ENCODE assay signal across 28 cellular contexts in the genomic region with DNA sequence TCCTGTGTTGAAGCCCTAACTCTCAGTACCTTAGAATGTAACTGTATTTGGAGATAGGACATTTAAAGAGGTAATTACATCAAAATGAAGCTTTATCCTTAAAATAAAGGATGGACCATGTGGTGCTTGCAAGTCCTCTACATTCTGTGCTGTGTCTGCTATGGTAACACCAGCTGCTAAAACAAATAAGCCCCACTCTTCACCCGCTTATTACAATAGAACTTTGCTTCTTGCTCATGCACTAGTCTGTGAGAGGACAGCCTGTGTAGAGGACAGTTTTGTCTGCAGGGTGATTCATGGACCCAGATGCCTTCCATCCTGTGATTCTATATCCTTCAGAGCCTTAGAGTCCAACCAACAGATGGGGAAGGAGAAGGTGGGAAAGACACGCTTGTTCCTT. TPM values are rescaled to one million over a fixed set of nuclear protein-coding genes. Genes with fewer than 3 reads are reported as not detected.
"Had no signal": no experiment of that assay in that cellular context is flagged by ENCODE, and none has a peak within 500 bp of the region (broad histone marks: within the 10 kb centered on the region; RNA-seq: fewer than 3 reads in every experiment).

No MANE protein-coding gene starts in this region.

- H3K27ac ChIP-seq: brain microvascular endothelial cell, esophagus muscularis mucosa, ovary, suprapubic skin, tibial nerve had no signal

- DNase-seq: activated CD4-positive, alpha-beta T cell treated with anti-CD3 and anti-CD28 coated beads, Interleukin-2, amount 10 ng/mL, durations not matched to agents 7 days and 5 days; activated CD8-positive, alpha-beta memory T cell treated with anti-CD3 and anti-CD28 coated beads, Interleukin-2, amount 10 ng/mL, durations not matched to agents 7 days and 5 days; activated CD8-positive, alpha-beta T cell treated with anti-CD3 and anti-CD28 coated beads for 36 hours; activated effector memory CD4-positive, alpha-beta T cell treated with anti-CD3 and anti-CD28 coated beads, Interleukin-2, amount 50 U/mL, for 16 hours; activated naive CD4-positive, alpha-beta T cell treated with anti-CD3 and anti-CD28 coated beads, Interleukin-2, amount 50 U/mL, for 16 hours; activated naive CD8-positive, alpha-beta T cell treated with anti-CD3 and anti-CD28 coated beads, Interleukin-2, amount 50 U/mL, for 24 hours; activated T-cell treated with anti-CD3 and anti-CD28 coated beads for 4 hours; anterior cingulate cortex; effector memory CD4-positive, alpha-beta T cell; glutamatergic neuron; hippocampal formation; left ventricle myocardium superior; ovary; right cardiac atrium; stimulated activated CD4-positive, alpha-beta T cell treated with anti-CD3 and anti-CD28 coated beads, Interleukin-12 subunit alpha, Interleukin-12 subunit beta, amount 100 ng/mL, for 4 hours; stimulated activated naive CD8-positive, alpha-beta T cell treated with anti-CD3 and anti-CD28 coated beads, Interleukin-15, amount 100 ng/mL, for 72 hours had no signal

- H3K36me3 Mint-ChIP-seq: activated CD8-positive, alpha-beta memory T cell treated with anti-CD3 and anti-CD28 coated beads, Interleukin-2, amount 10 ng/mL, durations not matched to agents 7 days and 5 days; natural killer cell treated with Interleukin-12 subunit alpha and Interleukin-12 subunit beta and Interleukin-15 and Interleukin-18, amount 100 ng/mL, for 72 hours; stimulated activated effector memory CD8-positive, alpha-beta T cell treated with anti-CD3 and anti-CD28 coated beads, Interleukin-12 subunit alpha, Interleukin-12 subunit beta, amount 100 ng/mL, for 72 hours had no signal

- FAIRE-seq: colon, endothelial cell of umbilical vein, frontal cortex, urothelium cell line had no signal

- ATAC-seq: activated CD4-positive, CD25-positive, alpha-beta regulatory T cell treated with anti-CD3 and anti-CD28 coated beads, Interleukin-2, amount 50 U/mL, for 24 hours; activated CD8-positive, alpha-beta memory T cell treated with anti-CD3 and anti-CD28 coated beads, Interleukin-2, amount 10 ng/mL, durations not matched to agents 7 days and 5 days; activated CD8-positive, alpha-beta T cell treated with anti-CD3 and anti-CD28 coated beads for 36 hours; activated naive CD8-positive, alpha-beta T cell treated with anti-CD3 and anti-CD28 coated beads, Interleukin-2, amount 50 U/mL, for 24 hours; left ventricle myocardium superior; natural killer cell treated with Interleukin-12 subunit alpha and Interleukin-12 subunit beta and Interleukin-15 and Interleukin-18, amount 100 ng/mL, for 72 hours; right cardiac atrium; stimulated activated effector memory CD8-positive, alpha-beta T cell treated with anti-CD3 and anti-CD28 coated beads, Interleukin-12 subunit alpha, Interleukin-12 subunit beta, amount 100 ng/mL, for 72 hours; stimulated activated naive CD8-positive, alpha-beta T cell treated with anti-CD3 and anti-CD28 coated beads, Interleukin-15, amount 100 ng/mL, for 72 hours had no signal

- H3K4me3 ChIP-seq: esophagus muscularis mucosa, ovary, suprapubic skin, tibial nerve had no signal

- H3K4me1 ChIP-seq: esophagus muscularis mucosa, suprapubic skin, tibial nerve had no signal

- H3K27ac Mint-ChIP-seq: activated CD4-positive, alpha-beta T cell treated with anti-CD3 and anti-CD28 coated beads, Interleukin-2, amount 10 ng/mL, durations not matched to agents 7 days and 5 days; activated CD8-positive, alpha-beta memory T cell treated with anti-CD3 and anti-CD28 coated beads, Interleukin-2, amount 10 ng/mL, durations not matched to agents 7 days and 5 days; activated CD8-positive, alpha-beta T cell treated with anti-CD3 and anti-CD28 coated beads for 36 hours; activated naive CD8-positive, alpha-beta T cell treated with anti-CD3 and anti-CD28 coated beads, Interleukin-2, amount 50 U/mL, for 24 hours; natural killer cell treated with Interleukin-12 subunit alpha and Interleukin-12 subunit beta and Interleukin-15 and Interleukin-18, amount 100 ng/mL, for 72 hours; stimulated activated effector memory CD8-positive, alpha-beta T cell treated with anti-CD3 and anti-CD28 coated beads, Interleukin-12 subunit alpha, Interleukin-12 subunit beta, amount 100 ng/mL, for 72 hours; stimulated activated naive CD8-positive, alpha-beta T cell treated with anti-CD3 and anti-CD28 coated beads, Interleukin-15, amount 100 ng/mL, for 72 hours had no signal

- H3K4me3 Mint-ChIP-seq: activated CD4-positive, alpha-beta T cell treated with anti-CD3 and anti-CD28 coated beads, Interleukin-2, amount 10 ng/mL, durations not matched to agents 7 days and 5 days; activated CD8-positive, alpha-beta memory T cell treated with anti-CD3 and anti-CD28 coated beads, Interleukin-2, amount 10 ng/mL, durations not matched to agents 7 days and 5 days; activated CD8-positive, alpha-beta T cell treated with anti-CD3 and anti-CD28 coated beads for 36 hours; activated naive CD8-positive, alpha-beta T cell treated with anti-CD3 and anti-CD28 coated beads, Interleukin-2, amount 50 U/mL, for 24 hours; central memory CD8-positive, alpha-beta T cell; natural killer cell treated with Interleukin-12 subunit alpha and Interleukin-12 subunit beta and Interleukin-15 and Interleukin-18, amount 100 ng/mL, for 72 hours; stimulated activated effector memory CD8-positive, alpha-beta T cell treated with anti-CD3 and anti-CD28 coated beads, Interleukin-12 subunit alpha, Interleukin-12 subunit beta, amount 100 ng/mL, for 72 hours; stimulated activated naive CD8-positive, alpha-beta T cell treated with anti-CD3 and anti-CD28 coated beads, Interleukin-15, amount 100 ng/mL, for 72 hours had no signal

- H3K27me3 ChIP-seq: brain microvascular endothelial cell, ovary, suprapubic skin, tibial nerve had no signal

- H3K36me3 ChIP-seq: brain microvascular endothelial cell, esophagus muscularis mucosa, ovary, suprapubic skin, tibial nerve had no signal

- H3K4me1 Mint-ChIP-seq: activated CD4-positive, alpha-beta T cell treated with anti-CD3 and anti-CD28 coated beads, Interleukin-2, amount 10 ng/mL, durations not matched to agents 7 days and 5 days; activated CD8-positive, alpha-beta memory T cell treated with anti-CD3 and anti-CD28 coated beads, Interleukin-2, amount 10 ng/mL, durations not matched to agents 7 days and 5 days; activated naive CD8-positive, alpha-beta T cell treated with anti-CD3 and anti-CD28 coated beads, Interleukin-2, amount 50 U/mL, for 24 hours; central memory CD8-positive, alpha-beta T cell; stimulated activated naive CD8-positive, alpha-beta T cell treated with anti-CD3 and anti-CD28 coated beads, Interleukin-15, amount 100 ng/mL, for 72 hours had no signal

- H3K9me3 ChIP-seq: esophagus muscularis mucosa, ovary, suprapubic skin, tibial nerve had no signal

- H3K9me3 Mint-ChIP-seq: activated CD4-positive, alpha-beta T cell treated with anti-CD3 and anti-CD28 coated beads, Interleukin-2, amount 10 ng/mL, durations not matched to agents 7 days and 5 days; activated CD8-positive, alpha-beta T cell treated with anti-CD3 and anti-CD28 coated beads for 36 hours; activated naive CD8-positive, alpha-beta T cell treated with anti-CD3 and anti-CD28 coated beads, Interleukin-2, amount 50 U/mL, for 24 hours; central memory CD8-positive, alpha-beta T cell; natural killer cell treated with Interleukin-12 subunit alpha and Interleukin-12 subunit beta and Interleukin-15 and Interleukin-18, amount 100 ng/mL, for 72 hours; stimulated activated effector memory CD8-positive, alpha-beta T cell treated with anti-CD3 and anti-CD28 coated beads, Interleukin-12 subunit alpha, Interleukin-12 subunit beta, amount 100 ng/mL, for 72 hours; stimulated activated naive CD8-positive, alpha-beta T cell treated with anti-CD3 and anti-CD28 coated beads, Interleukin-15, amount 100 ng/mL, for 72 hours had no signal

RNA-seq across cellular contexts. Expression of a gene that starts 12.5 kb away (rescaled TPM):
- total RNA-seq: activated CD4-positive, alpha-beta T cell treated with anti-CD3 and anti-CD28 coated beads, Interleukin-2, amount 10 ng/mL, durations not matched to agents 7 days and 5 days; activated CD8-positive, alpha-beta memory T cell treated with anti-CD3 and anti-CD28 coated beads, Interleukin-2, amount 10 ng/mL, durations not matched to agents 7 days and 5 days; activated CD8-positive, alpha-beta T cell treated with anti-CD3 and anti-CD28 coated beads for 36 hours; endothelial cell of umbilical vein; left ventricle myocardium superior; natural killer cell treated with Interleukin-12 subunit alpha and Interleukin-12 subunit beta and Interleukin-15 and Interleukin-18, amount 100 ng/mL, for 72 hours; suprapubic skin had no signal
- polyA plus RNA-seq: endothelial cell of umbilical vein had no signal
